In the genomic region with DNA sequence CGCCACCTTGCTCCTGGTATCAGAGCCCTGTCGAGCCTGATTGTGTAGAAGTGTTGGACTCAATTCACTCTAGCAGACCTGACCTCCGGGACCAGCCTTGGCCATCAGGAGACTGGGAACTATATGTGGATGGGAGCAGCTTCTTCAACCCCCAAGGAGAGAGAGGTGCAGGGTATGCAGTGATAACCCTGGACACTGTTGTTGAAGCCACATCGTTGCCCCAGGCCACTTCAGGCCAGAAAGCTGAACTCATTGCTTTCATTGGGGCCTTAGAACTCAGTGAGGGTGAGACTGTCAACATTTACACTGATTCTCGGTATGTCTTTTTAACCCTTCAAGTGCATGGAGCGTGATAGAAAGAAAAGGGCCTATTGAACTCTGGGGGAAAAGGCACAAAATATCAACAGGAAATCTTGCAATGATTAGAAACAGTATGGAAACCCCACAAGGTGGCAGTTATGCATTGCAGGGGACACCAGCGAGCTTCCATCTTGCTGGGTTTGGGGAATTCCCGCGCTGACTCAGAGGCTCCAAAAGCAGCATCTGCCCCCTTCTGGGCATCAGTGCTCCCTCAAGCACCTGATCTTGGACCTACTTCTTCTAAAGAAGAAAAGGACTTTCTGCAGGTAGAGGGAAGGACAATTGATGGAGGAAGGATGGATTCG, we compare ENCODE assay signal across 8 cellular contexts.
DNase-seq lines count a peak whose midpoint lies in the region.
"Not testable (repeated sequence)": the region's sequence is repeated elsewhere in the genome, so short reads cannot be mapped to it uniquely, and the experiment has no call there.

No MANE protein-coding gene starts in this region.

- peaks cover 10% of the 10 kb centered on the region for H3K4me1 Mint-ChIP-seq in activated naive CD4-positive, alpha-beta T cell treated with anti-CD3 and anti-CD28 coated beads, Interleukin-2, amount 50 U/mL, for 24 hours

- DNase-seq in EH (ENCODE audit: low read depth) (peak; percentile 7), HK-2 (ENCODE audit: unreplicated experiment) (peak; percentile 14), glomerular visceral epithelial cell (ENCODE audit: extremely low spot score) (peak; percentile 12)
- DNase-seq in activated CD4-positive, CD25-positive, alpha-beta regulatory T cell treated with anti-CD3 and anti-CD28 coated beads, Interleukin-2, amount 50 U/mL, for 72 hours: peak; percentile 56
- DNase-seq in activated CD8-positive, alpha-beta memory T cell treated with anti-CD3 and anti-CD28 coated beads, Interleukin-2, amount 50 U/mL, for 4 hours: peak; percentile 37
- peak; percentile 56 to 62 for DNase-seq in stimulated activated CD4-positive, alpha-beta T cell treated with anti-CD3 and anti-CD28 coated beads, Interleukin-15, amount 100 ng/mL, for 48 hours (ENCODE audit: low read depth in 2 of 2)
- DNase-seq in stimulated activated CD8-positive, alpha-beta memory T cell treated with anti-CD3 and anti-CD28 coated beads, Interleukin-4, amount 100 ng/mL, for 24 hours (ENCODE audit: low read depth): peak; percentile 39

- not testable (repeated sequence) for H3K9me3 Mint-ChIP-seq in activated naive CD4-positive, alpha-beta T cell treated with anti-CD3 and anti-CD28 coated beads, Interleukin-2, amount 50 U/mL, for 24 hours

- peak overlapping the region; percentile 82 for H3K27ac Mint-ChIP-seq in activated naive CD4-positive, alpha-beta T cell treated with anti-CD3 and anti-CD28 coated beads, Interleukin-2, amount 50 U/mL, for 24 hours

- H3K4me3 Mint-ChIP-seq in activated naive CD4-positive, alpha-beta T cell treated with anti-CD3 and anti-CD28 coated beads, Interleukin-2, amount 50 U/mL, for 24 hours: not testable (repeated sequence)

- peaks cover 11% of the 10 kb centered on the region for H3K36me3 Mint-ChIP-seq in activated naive CD4-positive, alpha-beta T cell treated with anti-CD3 and anti-CD28 coated beads, Interleukin-2, amount 50 U/mL, for 24 hours

- H3K27me3 Mint-ChIP-seq in activated naive CD4-positive, alpha-beta T cell treated with anti-CD3 and anti-CD28 coated beads, Interleukin-2, amount 50 U/mL, for 24 hours: not testable (repeated sequence)

Comparison
In these comparisons a context has a peak if more than half of its experiments do, and no peak if none do; other contexts are left out.
1. Peak in every context shown above with its lines: DNase-seq.
2. DNase-seq: peak in every context shown above with its lines; median percentile 59 in stimulated activated CD4-positive, alpha-beta T cell treated with anti-CD3 and anti-CD28 coated beads, Interleukin-15, amount 100 ng/mL, for 48 hours; 56 in activated CD4-positive, CD25-positive, alpha-beta regulatory T cell treated with anti-CD3 and anti-CD28 coated beads, Interleukin-2, amount 50 U/mL, for 72 hours; 39 in stimulated activated CD8-positive, alpha-beta memory T cell treated with anti-CD3 and anti-CD28 coated beads, Interleukin-4, amount 100 ng/mL, for 24 hours; 37 in activated CD8-positive, alpha-beta memory T cell treated with anti-CD3 and anti-CD28 coated beads, Interleukin-2, amount 50 U/mL, for 4 hours; 14 in HK-2; 12 in glomerular visceral epithelial cell; 7 in EH.